Comparison of ENCODE assay signal across 17 cellular contexts in genomic region chr14:72884386-72884785, GRCh38. TPM values are rescaled to one million over a fixed set of nuclear protein-coding genes. Genes with fewer than 3 reads are reported as not detected.
"Had no signal": no experiment of that assay in that cellular context is flagged by ENCODE, and none has a peak within 500 bp of the region (broad histone marks: within the 10 kb centered on the region; RNA-seq: fewer than 3 reads in every experiment).

No MANE protein-coding gene starts in this region.

- ATAC-seq: body of pancreas, gastrocnemius medialis, mucosa of descending colon had no signal

- FAIRE-seq: islet of Langerhans had no signal

- H3K4me1 ChIP-seq: body of pancreas, esophagus squamous epithelium, transverse colon, vagina had no signal

- H3K9me3 ChIP-seq: body of pancreas, esophagus squamous epithelium, gastrocnemius medialis, mucosa of descending colon, transverse colon, vagina had no signal

- H3K27ac Mint-ChIP-seq: activated naive CD4-positive, alpha-beta T cell treated with anti-CD3 and anti-CD28 coated beads for 36 hours; stimulated activated naive B cell treated with anti-CD40 and anti-IgM and Interleukin-4, amounts not matched to agents 10 μg/mL and 1 μg/mL and 100 μg/mL, for 72 hours had no signal

- H3K9me3 Mint-ChIP-seq: activated naive CD4-positive, alpha-beta T cell treated with anti-CD3 and anti-CD28 coated beads for 36 hours; activated T-cell treated with anti-CD3 and anti-CD28 coated beads, Interleukin-2, amount 50 U/mL, for 4 hours; neural crest cell had no signal

- H3K36me3 ChIP-seq: esophagus squamous epithelium, gastrocnemius medialis, transverse colon, vagina had no signal

- H3K27me3 Mint-ChIP-seq: stimulated activated naive B cell treated with anti-CD40 and anti-IgM and Interleukin-4, amounts not matched to agents 10 μg/mL and 1 μg/mL and 100 μg/mL, for 72 hours had no signal

- H3K27me3 ChIP-seq: body of pancreas, gastrocnemius medialis, transverse colon, vagina had no signal

- DNase-seq: activated CD4-positive, alpha-beta T cell treated with anti-CD3 and anti-CD28 coated beads for 48 hours; activated CD8-positive, alpha-beta memory T cell treated with anti-CD3 and anti-CD28 coated beads, Interleukin-2, amount 50 U/mL, for 4 hours; activated effector memory CD4-positive, alpha-beta T cell treated with Interleukin-2 at 50 U/mL for 16 hours; activated T-cell treated with anti-CD3 and anti-CD28 coated beads, Interleukin-2, amount 50 U/mL, for 4 hours; body of pancreas; central memory CD4-positive, alpha-beta T cell; effector memory CD4-positive, alpha-beta T cell; esophagus squamous epithelium; gastrocnemius medialis; mucosa of descending colon; stimulated activated CD4-positive, alpha-beta T cell treated with anti-CD3 and anti-CD28 coated beads, Interleukin-2, amount 100 ng/mL, for 48 hours; stimulated activated naive B cell treated with anti-CD40 and anti-IgM and Interleukin-4, amounts not matched to agents 10 μg/mL and 1 μg/mL and 100 μg/mL, for 72 hours; transverse colon had no signal

- H3K4me3 ChIP-seq: body of pancreas, esophagus squamous epithelium, gastrocnemius medialis, mucosa of descending colon, transverse colon, vagina had no signal

- H3K27ac ChIP-seq: body of pancreas, esophagus squamous epithelium, transverse colon, vagina had no signal

- H3K4me3 Mint-ChIP-seq: activated naive CD4-positive, alpha-beta T cell treated with anti-CD3 and anti-CD28 coated beads for 36 hours; activated T-cell treated with anti-CD3 and anti-CD28 coated beads, Interleukin-2, amount 50 U/mL, for 4 hours; neural crest cell; stimulated activated naive B cell treated with anti-CD40 and anti-IgM and Interleukin-4, amounts not matched to agents 10 μg/mL and 1 μg/mL and 100 μg/mL, for 72 hours had no signal

RNA-seq across cellular contexts. Expression of gene DPF3, which starts 9.5 kb away (rescaled TPM):
- total RNA-seq: vagina had no signal
